Comparison of ENCODE assay signal across 8 cellular contexts in genomic region chr19:1383311-1384084, GRCh38. TPM values are rescaled to one million over a fixed set of nuclear protein-coding genes. Genes with fewer than 3 reads are reported as not detected.
DNase-seq lines count a peak whose midpoint lies in the region; ATAC-seq and TF ChIP-seq lines count a peak whose summit lies in the region.

NDUFS7 (plus strand) TSS chr19:1383907; CDS start chr19:1383927, 20 bp downstream.

- H3K9me1 ChIP-seq in IMR-90 (ENCODE audit: insufficient read depth, low read length): no peaks in the 10 kb centered on the region

- peak within 1 kb of the TSS; percentile 76 for H3K9ac ChIP-seq in IMR-90 (ENCODE audit: low read depth, low read length)

- H3K79me2 ChIP-seq in OCI-LY7 (ENCODE audit: insufficient read depth, low read depth, low read length): peaks cover 19% of the 10 kb centered on the region

- DNase-seq in DMS114 treated with DMSO at 0.1 percent for 48 hours (lab: John Stamatoyannopoulos, UW; ENCODE audit: unreplicated experiment) (peak; percentile 62), IMR-90 (peak; percentile 92), OCI-LY7 (ENCODE audit: low spot score) (peak; percentile 96), epidermal melanocyte (ENCODE audit: insufficient read length, low spot score) (peak; percentile 61)
- peak; percentile 100 for DNase-seq in activated CD8-positive, alpha-beta memory T cell treated with anti-CD3 and anti-CD28 coated beads, Interleukin-2, amount 50 U/mL, for 48 hours
- peak; percentile 86 to 95 for DNase-seq in stimulated activated CD8-positive, alpha-beta memory T cell treated with anti-CD3 and anti-CD28 coated beads, Interleukin-4, amount 100 ng/mL, for 1 hour (ENCODE audit: low read depth in 2 of 2, low spot score in 1 of 2)

- H3K27me3 ChIP-seq in IMR-90 (ENCODE audit: control insufficient read depth, insufficient read depth, low read length): no peaks in the 10 kb centered on the region
- H3K27me3 ChIP-seq in mononuclear cell (ENCODE audit: insufficient read depth, low read length): no peaks in the 10 kb centered on the region

- H3K23ac ChIP-seq in IMR-90 (ENCODE audit: low read depth, low read length): no peak within 1 kb of the TSS

- POLR2A ChIA-PET in IMR-90 (lab: Charles Lee; ENCODE audit: unreplicated experiment): no interaction called here
- POLR2A ChIA-PET in OCI-LY7 (lab: Charles Lee): interaction anchor here (0.6 kb wide), 1 partner anchor 82 kb away, joined by 3 read pairs; no protein-coding TSS in a partner anchor

- H2AK5ac ChIP-seq in IMR-90 (ENCODE audit: low read depth, low read length): peak within 1 kb of the TSS; percentile 45; the same call in 1 of the 2 replicates

- peak within 1 kb of the TSS; percentile 69 for H2BK5ac ChIP-seq in IMR-90 (ENCODE audit: low read depth, low read length, poor library complexity, severe bottlenecking)

- peak; percentile 18; the same call in 1 of the 2 replicates for TF ChIP-seq RAD21 in IMR-90 (IDR thresholded peaks at IDR 0.05; ENCODE audit: low read length)

- H4K20me1 ChIP-seq in IMR-90 (ENCODE audit: insufficient read depth, low read length): peaks cover 9% of the 10 kb centered on the region
- no peaks in the 10 kb centered on the region for H4K20me1 ChIP-seq in OCI-LY7 (ENCODE audit: insufficient read depth, low read length)

- peak within 1 kb of the TSS; percentile 47; the same call in 1 of the 2 replicates for H4K5ac ChIP-seq in IMR-90 (ENCODE audit: low read depth, low read length)

- no TSS peak for BruUV-seq in IMR-90 (replicated peaks; lab: Mats Ljungman, UMichigan)
- no TSS peak for BruUV-seq in OCI-LY7 (replicated peaks; lab: Mats Ljungman, UMichigan)

- H3K4me2 ChIP-seq in IMR-90 (ENCODE audit: low read depth, low read length) (peak within 1 kb of the TSS; percentile 84), OCI-LY7 (ENCODE audit: low read length) (peak within 1 kb of the TSS; percentile 84)

- H4K91ac ChIP-seq in IMR-90 (ENCODE audit: insufficient read depth, low read depth, low read length): no peak within 1 kb of the TSS; the same call in 1 of the 2 replicates

- peaks cover 9 to 40% of the 10 kb centered on the region in 2 experiments; a peak in 3 of 4 replicates for H3K79me1 ChIP-seq in IMR-90 (ENCODE audit: low read depth in 1 of 2, low read length in 2 of 2)

- dilution Hi-C loops in IMR-90 (cut with HindIII; ENCODE audit: low sequenced_read_pairs, unreplicated experiment): no loop called here

- H3K36me3 ChIP-seq in IMR-90 (ENCODE audit: control insufficient read depth, insufficient read depth, low read length) (peaks cover 3% of the 10 kb centered on the region; the same call in 1 of the 2 replicates), OCI-LY7 (ENCODE audit: insufficient read depth, low read length) (peaks cover 16% of the 10 kb centered on the region)

- in situ Hi-C loops in IMR-90 (cut with MboI; ENCODE audit: low sequenced_read_pairs): no loop called here

- CTCF ChIA-PET in IMR-90 (lab: Yijun Ruan, JAX) (interaction anchor here (0.9 kb wide), 1 partner anchor 131 kb away, joined by 3 read pairs; no protein-coding TSS in a partner anchor), OCI-LY7 (lab: Charles Lee; ENCODE audit: unreplicated experiment) (interaction anchor here (0.6 kb wide), 1 partner anchor 92 kb away, joined by 6 read pairs; no protein-coding TSS in a partner anchor)

- H3K4me3 ChIP-seq in IMR-90 (ENCODE audit: insufficient read depth, low read depth, low read length): peak within 1 kb of the TSS; percentile 58
- H3K4me3 ChIP-seq in OCI-LY7 (ENCODE audit: low read depth, low read length, poor library complexity, severe bottlenecking): peak within 1 kb of the TSS; percentile 96
- peak within 1 kb of the TSS; percentile 71 for H3K4me3 ChIP-seq in mononuclear cell (ENCODE audit: low read length)

- H3K4me1 ChIP-seq in IMR-90 (ENCODE audit: control insufficient read depth, insufficient read depth, low read length) (no peaks in the 10 kb centered on the region), OCI-LY7 (ENCODE audit: insufficient read depth, low read length, poor library complexity, severe bottlenecking) (peaks cover 11% of the 10 kb centered on the region), mononuclear cell (ENCODE audit: insufficient read depth, low read length) (peaks cover 13% of the 10 kb centered on the region)

- H3K18ac ChIP-seq in IMR-90 (ENCODE audit: low read depth, low read length): no peak within 1 kb of the TSS

- 0% methylated on average over 45 of the region's 90 CpGs; no CpG with 5 or more reads in 1 of the 2 experiments for WGBS in IMR-90 (ENCODE audit: extremely low coverage in 2 of 2, insufficient read length in 1 of 2), 2 experiments

- H3K9me3 ChIP-seq in IMR-90 (ENCODE audit: control insufficient read depth, insufficient read depth, low read length) (no peaks in the 10 kb centered on the region), OCI-LY7 (ENCODE audit: low read length) (no peaks in the 10 kb centered on the region), mononuclear cell (ENCODE audit: low read depth, low read length) (no peaks in the 10 kb centered on the region)

- peak; percentile 84 for TF ChIP-seq POLR2A in IMR-90 (IDR thresholded peaks at IDR 0.05; ENCODE audit: low read depth, low read length)

- H2AK9ac ChIP-seq in IMR-90 (replicated peaks; ENCODE audit: low read depth, low read length, poor library complexity): peak within 1 kb of the TSS; percentile 89

- 0 out of 2 replicates have a peak within 1 kb of the TSS, but pooled peaks have one; percentile 2 for H3K56ac ChIP-seq in IMR-90 (ENCODE audit: extremely low read depth, insufficient read depth, low read length)

- ATAC-seq in GM21528 (IDR thresholded peaks at IDR 0.05; ENCODE audit: low FRiP score, unreplicated experiment) (peak; percentile 63), IMR-90 (ENCODE audit: low read depth) (peak; percentile 88)

- peak within 1 kb of the TSS; percentile 72 to 73; a peak in 3 of 4 replicates for H4K8ac ChIP-seq in IMR-90 (ENCODE audit: low read depth in 2 of 2, low read length in 2 of 2)

- H2AFZ ChIP-seq in IMR-90 (replicated peaks; ENCODE audit: low read length, poor library complexity) (peak within 1 kb of the TSS; percentile 90), OCI-LY7 (ENCODE audit: low read length) (peak within 1 kb of the TSS; percentile 61)

- TF ChIP-seq CTCF in IMR-90 (conservative IDR thresholded peaks at IDR 0.05; ENCODE audit: low read depth, low read length) (peak; percentile 18; the same call in 1 of the 2 replicates), OCI-LY7 (conservative IDR thresholded peaks at IDR 0.05; ENCODE audit: low read length) (peak; percentile 63)

- H2BK120ac ChIP-seq in IMR-90 (ENCODE audit: low read depth, low read length): no peak within 1 kb of the TSS

- no peak within 1 kb of the TSS for H2BK20ac ChIP-seq in IMR-90 (ENCODE audit: low read depth, low read length)

- no peaks in the 10 kb centered on the region for H3K9me2 ChIP-seq in OCI-LY7 (ENCODE audit: insufficient read depth, low read length)

- no peak within 1 kb of the TSS for H2BK15ac ChIP-seq in IMR-90 (ENCODE audit: low read depth, low read length)

- peak within 1 kb of the TSS; percentile 60; the same call in 1 of the 2 replicates for H3K4ac ChIP-seq in IMR-90 (ENCODE audit: low read depth, low read length)

- H3K27ac ChIP-seq in IMR-90 (ENCODE audit: insufficient read depth, low read length) (peak within 1 kb of the TSS; percentile 62), OCI-LY7 (ENCODE audit: low read depth, low read length, poor library complexity, severe bottlenecking) (peak within 1 kb of the TSS; percentile 80)

- no peak within 1 kb of the TSS for H3K14ac ChIP-seq in IMR-90 (replicated peaks; ENCODE audit: low read depth, low read length)

- intact Hi-C loops in IMR-90 (cut with micrococcal nuclease): loop anchor here (1.0 kb wide), 1 partner anchor 104 kb away; no protein-coding TSS in a partner anchor
- intact Hi-C loops in OCI-LY7 (cut with micrococcal nuclease; ENCODE audit: unreplicated experiment): loop anchor here (2.0 kb wide), 2 partner anchors 23 to 29 kb away; partner anchors contain the start of gene DAZAP1

TF ChIP-seq in IMR-90, 13 proteins besides CTCF, POLR2A, EP300 and RAD21 (continues in another document):
- no peak for TF ChIP-seq SMC3 (IDR thresholded peaks at IDR 0.05; ENCODE audit: low read depth, low read length)
- TF ChIP-seq ELK1 (IDR thresholded peaks at IDR 0.05; ENCODE audit: borderline replicate concordance, low read depth, low read length): no peak
- no peak for TF ChIP-seq CHD1 (IDR thresholded peaks at IDR 0.05; ENCODE audit: low read depth, low read length)
- peak; percentile 81 for TF ChIP-seq FOS (IDR thresholded peaks at IDR 0.05; ENCODE audit: low read depth, low read length)
- TF ChIP-seq MAFK (IDR thresholded peaks at IDR 0.05; ENCODE audit: low read depth, low read length): no peak
- peak; percentile 69; the same call in 1 of the 2 replicates for TF ChIP-seq MAZ (IDR thresholded peaks at IDR 0.05; ENCODE audit: borderline replicate concordance, low read depth, low read length)
- TF ChIP-seq NFE2L2 (IDR thresholded peaks at IDR 0.05; ENCODE audit: low read depth, low read length): 0 out of 2 replicates have a peak, but pooled peaks have one; percentile 7
- no peak for TF ChIP-seq RFX5 (IDR thresholded peaks at IDR 0.05; ENCODE audit: low read depth, low read length)
- peak; percentile 18 for TF ChIP-seq RCOR1 (IDR thresholded peaks at IDR 0.05; ENCODE audit: insufficient replicate concordance, low read length)
- TF ChIP-seq MXI1 (IDR thresholded peaks at IDR 0.05; ENCODE audit: borderline replicate concordance, low read depth, low read length): peak; percentile 53; the same call in 1 of the 2 replicates
- peak; percentile 95 for TF ChIP-seq BHLHE40 (IDR thresholded peaks at IDR 0.05; ENCODE audit: low read depth, low read length)
- TF ChIP-seq CEBPB (IDR thresholded peaks at IDR 0.05; ENCODE audit: low read depth, low read length): peak; percentile 96

RNA-seq across cellular contexts. Expression of gene NDUFS7, which starts in this region (rescaled TPM):
- total RNA-seq in IMR-90 (2012; rRNA removed) (60.8 and 64.7 TPM in 2 replicates), OCI-LY7 (2022) (147 and 148 TPM in 2 replicates), mononuclear cell (21.1 TPM)
- polyA plus RNA-seq in IMR-90 (2012; rRNA removed): 136 and 167 TPM in 2 replicates
- polyA plus RNA-seq in IMR-90 (2012; cell fraction: cytosol; rRNA removed): 283 and 387 TPM in 2 replicates
- 76.0 and 256 TPM in 2 replicates for polyA plus RNA-seq in IMR-90 (2012; cell fraction: nucleus; rRNA removed; ENCODE audit: low replicate concordance)
- total RNA-seq in OCI-LY7 (2014; rRNA removed; shearing (Covaris generic)): 125 and 132 TPM in 2 replicates

Comparison
In these comparisons a context has a peak if more than half of its experiments do, and no peak if none do; other contexts are left out.
1. Peak in every context shown above with its lines: DNase-seq, ATAC-seq, H3K4me3 ChIP-seq and H3K27ac ChIP-seq.